15 cellular contexts compared by ENCODE assay signal in genomic region chr7:52254396-52255025, GRCh38.
DNase-seq lines count a peak whose midpoint lies in the region; ATAC-seq and TF ChIP-seq lines count a peak whose summit lies in the region.
"Had no signal": no experiment of that assay in that cellular context is flagged by ENCODE, and none has a peak within 500 bp of the region (broad histone marks: within the 10 kb centered on the region; RNA-seq: fewer than 3 reads in every experiment).

No MANE protein-coding gene starts in this region.

- DNase-seq in stimulated activated naive CD8-positive, alpha-beta T cell treated with anti-CD3 and anti-CD28 coated beads, Interleukin-15, amount 100 ng/mL, for 72 hours: no peak
- no peak for DNase-seq in glutamatergic neuron
- no peak for DNase-seq in mucosa of descending colon
- DNase-seq: AML-193; Caco-2; CD4-positive, alpha-beta T cell; DMS153; DMS79; GDM1; H9 had no signal

- no peak overlapping the region for H3K4me3 ChIP-seq in neuron (ENCODE audit: low read length)
- no peak overlapping the region for H3K4me3 ChIP-seq in mucosa of descending colon
- H3K4me3 ChIP-seq: A549 had no signal

- no peak for ATAC-seq in stimulated activated naive CD8-positive, alpha-beta T cell treated with anti-CD3 and anti-CD28 coated beads, Interleukin-15, amount 100 ng/mL, for 72 hours
- ATAC-seq in HG02588 (IDR thresholded peaks at IDR 0.05; ENCODE audit: unreplicated experiment): no peak
- no peak for ATAC-seq in GM18519 (IDR thresholded peaks at IDR 0.05; ENCODE audit: low FRiP score, unreplicated experiment)
- no peak for ATAC-seq in mucosa of descending colon
- ATAC-seq: A549 had no signal

- H3K9me3 ChIP-seq in neuron (ENCODE audit: low read length) (no peaks in the 10 kb centered on the region), mucosa of descending colon (no peaks in the 10 kb centered on the region)
- H3K9me3 ChIP-seq: A549, Caco-2 had no signal

- peaks cover 10% of the 10 kb centered on the region for H3K9me3 Mint-ChIP-seq in stimulated activated naive CD8-positive, alpha-beta T cell treated with anti-CD3 and anti-CD28 coated beads, Interleukin-15, Interleukin-2, amounts not matched to agents 100 ng/mL and 50 ng/mL, for 24 hours
- H3K9me3 Mint-ChIP-seq in stimulated activated naive CD8-positive, alpha-beta T cell treated with anti-CD3 and anti-CD28 coated beads, Interleukin-15, amount 100 ng/mL, for 72 hours: peaks cover 6 to 14% of the 10 kb centered on the region in 2 donors
- peaks cover 2% of the 10 kb centered on the region for H3K9me3 Mint-ChIP-seq in glutamatergic neuron (ENCODE audit: unreplicated experiment)

- H3K27me3 Mint-ChIP-seq in stimulated activated naive CD8-positive, alpha-beta T cell treated with anti-CD3 and anti-CD28 coated beads, Interleukin-15, Interleukin-2, amounts not matched to agents 100 ng/mL and 50 ng/mL, for 24 hours: no peaks in the 10 kb centered on the region
- H3K27me3 Mint-ChIP-seq in stimulated activated naive CD8-positive, alpha-beta T cell treated with anti-CD3 and anti-CD28 coated beads, Interleukin-15, amount 100 ng/mL, for 72 hours: no peaks in the 10 kb centered on the region
- H3K27me3 Mint-ChIP-seq in glutamatergic neuron (ENCODE audit: unreplicated experiment): no peaks in the 10 kb centered on the region
- H3K27me3 Mint-ChIP-seq: CD4-positive, alpha-beta T cell had no signal

- no peak for TF ChIP-seq CTCF in glutamatergic neuron (IDR thresholded peaks at IDR 0.05; ENCODE audit: partially characterized antibody, unreplicated experiment)
- TF ChIP-seq CTCF in mucosa of descending colon (IDR thresholded peaks at IDR 0.05): no peak

- no peaks in the 10 kb centered on the region for H3K4me1 Mint-ChIP-seq in stimulated activated naive CD8-positive, alpha-beta T cell treated with anti-CD3 and anti-CD28 coated beads, Interleukin-15, Interleukin-2, amounts not matched to agents 100 ng/mL and 50 ng/mL, for 24 hours (ENCODE audit: low read depth)
- no peaks in the 10 kb centered on the region for H3K4me1 Mint-ChIP-seq in stimulated activated naive CD8-positive, alpha-beta T cell treated with anti-CD3 and anti-CD28 coated beads, Interleukin-15, amount 100 ng/mL, for 72 hours
- peaks cover 9% of the 10 kb centered on the region for H3K4me1 Mint-ChIP-seq in glutamatergic neuron (ENCODE audit: low read depth, unreplicated experiment)

- peaks cover 12% of the 10 kb centered on the region for H3K4me1 ChIP-seq in neuron (ENCODE audit: insufficient read depth, low read length)
- H3K4me1 ChIP-seq in mucosa of descending colon (ENCODE audit: low read depth): no peaks in the 10 kb centered on the region
- H3K4me1 ChIP-seq: A549, Caco-2 had no signal

- intact Hi-C loops in mucosa of descending colon (cut with DNase I, micrococcal nuclease): no loop called here

- H3K27ac Mint-ChIP-seq in stimulated activated naive CD8-positive, alpha-beta T cell treated with anti-CD3 and anti-CD28 coated beads, Interleukin-15, Interleukin-2, amounts not matched to agents 100 ng/mL and 50 ng/mL, for 24 hours: peak overlapping the region; percentile 39
- no peak overlapping the region for H3K27ac Mint-ChIP-seq in stimulated activated naive CD8-positive, alpha-beta T cell treated with anti-CD3 and anti-CD28 coated beads, Interleukin-15, amount 100 ng/mL, for 72 hours
- H3K27ac Mint-ChIP-seq in glutamatergic neuron (ENCODE audit: unreplicated experiment): peak overlapping the region; percentile 65
- H3K27ac Mint-ChIP-seq: CD4-positive, alpha-beta T cell had no signal

- H3K36me3 Mint-ChIP-seq in stimulated activated naive CD8-positive, alpha-beta T cell treated with anti-CD3 and anti-CD28 coated beads, Interleukin-15, Interleukin-2, amounts not matched to agents 100 ng/mL and 50 ng/mL, for 24 hours (ENCODE audit: low read depth): no peaks in the 10 kb centered on the region
- peaks cover 9% of the 10 kb centered on the region for H3K36me3 Mint-ChIP-seq in glutamatergic neuron (ENCODE audit: unreplicated experiment)

- peak overlapping the region; percentile 37 for H2AFZ ChIP-seq in neuron (ENCODE audit: low read depth, low read length)

- no peaks in the 10 kb centered on the region for H3K36me3 ChIP-seq in neuron (ENCODE audit: insufficient read depth, low read length)
- H3K36me3 ChIP-seq in mucosa of descending colon (ENCODE audit: low read depth): no peaks in the 10 kb centered on the region

- H3K4me3 Mint-ChIP-seq in stimulated activated naive CD8-positive, alpha-beta T cell treated with anti-CD3 and anti-CD28 coated beads, Interleukin-15, Interleukin-2, amounts not matched to agents 100 ng/mL and 50 ng/mL, for 24 hours: no peak overlapping the region
- H3K4me3 Mint-ChIP-seq in stimulated activated naive CD8-positive, alpha-beta T cell treated with anti-CD3 and anti-CD28 coated beads, Interleukin-15, amount 100 ng/mL, for 72 hours: no peak overlapping the region
- no peak overlapping the region for H3K4me3 Mint-ChIP-seq in glutamatergic neuron (ENCODE audit: unreplicated experiment)
- H3K4me3 Mint-ChIP-seq: CD4-positive, alpha-beta T cell; H9 had no signal

- H3K27me3 ChIP-seq in neuron (ENCODE audit: insufficient read depth, low read length): no peaks in the 10 kb centered on the region

Comparison
In these comparisons a context has a peak if more than half of its experiments do, and no peak if none do; other contexts are left out.
1. H3K27ac Mint-ChIP-seq: peak in stimulated activated naive CD8-positive, alpha-beta T cell treated with anti-CD3 and anti-CD28 coated beads, Interleukin-15, Interleukin-2, amounts not matched to agents 100 ng/mL and 50 ng/mL, for 24 hours (single experiment) and glutamatergic neuron (single experiment); none in stimulated activated naive CD8-positive, alpha-beta T cell treated with anti-CD3 and anti-CD28 coated beads, Interleukin-15, amount 100 ng/mL, for 72 hours (0 of 2).